Comparison of ENCODE assay signal across 7 cellular contexts in the genomic region with DNA sequence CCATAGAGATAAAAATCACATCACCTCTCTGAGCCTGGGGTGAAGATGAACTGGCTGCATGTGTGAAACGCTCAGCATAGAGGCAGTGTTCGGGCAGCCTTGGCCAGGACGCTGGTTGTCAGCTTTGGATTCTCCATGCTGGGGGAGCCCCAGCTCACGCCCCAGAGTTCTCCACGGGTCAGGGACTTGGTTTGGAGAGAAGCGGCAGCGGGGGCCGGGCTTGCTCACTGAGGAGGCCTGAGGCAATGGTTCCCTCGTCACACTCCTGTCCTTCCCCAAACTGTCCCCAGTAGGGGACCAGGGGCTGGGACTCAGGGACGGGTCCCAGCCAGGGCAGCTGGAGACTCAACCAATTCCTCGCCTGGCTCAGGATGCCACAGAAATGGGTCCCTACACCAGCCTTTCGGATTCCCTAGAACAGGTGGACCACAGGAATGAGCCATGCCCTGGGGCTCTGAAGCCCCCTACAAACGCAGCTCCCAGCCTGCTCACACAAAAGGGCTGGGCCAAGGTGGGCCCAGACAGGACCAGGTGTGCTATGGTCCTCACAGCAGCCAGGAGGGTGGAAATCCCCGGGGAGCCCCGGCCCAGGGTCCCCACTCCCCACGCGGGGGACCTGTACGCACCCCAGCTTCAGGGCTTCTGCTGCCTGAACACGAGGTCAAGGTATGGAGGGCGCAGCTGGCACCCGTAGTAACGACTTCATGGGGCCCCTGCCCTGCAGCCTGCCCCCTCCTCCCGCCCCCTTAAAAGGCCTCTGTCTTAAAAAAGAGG. TPM values are rescaled to one million over a fixed set of nuclear protein-coding genes. Genes with fewer than 3 reads are reported as not detected.
DNase-seq lines count a peak whose midpoint lies in the region; ATAC-seq, FAIRE-seq and TF ChIP-seq lines count a peak whose summit lies in the region.

No MANE protein-coding gene starts in this region.

- BruUV-seq in GM12878 (replicated peaks; lab: Mats Ljungman, UMichigan): TSS peak; percentile 61

- TF ChIP-seq POLR2A in GM12878 (IDR thresholded peaks at IDR 0.05; ENCODE audit: low read depth, low read length): no peak

- H3K79me2 ChIP-seq in GM12878 (ENCODE audit: control insufficient read depth, insufficient read depth, low read length): peaks cover 10% of the 10 kb centered on the region

- H3K9ac ChIP-seq in GM12878 (ENCODE audit: control insufficient read depth, insufficient read depth, low read length): peak overlapping the region; percentile 73

- 62% methylated on average over 23 of the region's 23 CpGs for WGBS in GM12878 (ENCODE audit: insufficient coverage, insufficient replicate concordance, low lambda C conversion rate, missing lambda C conversion rate)

- no peaks in the 10 kb centered on the region for H3K27me3 ChIP-seq in GM12878 (replicated peaks in 1 of 2; ENCODE audit: control insufficient read depth in 2 of 2, insufficient read depth in 2 of 2, low read length in 1 of 2)

- H3K4me2 ChIP-seq in GM12878 (ENCODE audit: control insufficient read depth, insufficient read depth): peak overlapping the region; percentile 89

- RAD21 ChIA-PET in GM12878 (lab: Charles Lee; ENCODE audit: unreplicated experiment): no interaction called here

- H3K4me3 ChIP-seq in LNCaP clone FGC (ENCODE audit: low read depth, low read length): peak overlapping the region; percentile 93
- H3K4me3 ChIP-seq in GM12878: peak overlapping the region; percentile 88

- H3K9me3 ChIP-seq in GM12878 (replicated peaks; ENCODE audit: control insufficient read depth, insufficient read depth, low read length): no peaks in the 10 kb centered on the region

- TF ChIP-seq CTCF in LNCaP clone FGC (IDR thresholded peaks at IDR 0.05; ENCODE audit: control insufficient read depth, extremely low read depth, insufficient read depth): no peak
- TF ChIP-seq CTCF in GM12878 (IDR thresholded peaks at IDR 0.05 in 2 of 3, conservative IDR thresholded peaks at IDR 0.05 in 1 of 3; ENCODE audit: control insufficient read depth in 2 of 3, extremely low read depth in 1 of 3, insufficient read depth in 1 of 3, low read depth in 3 of 3, low read length in 3 of 3): no peak

- DNase-seq in LNCaP clone FGC (ENCODE audit: low read depth): no peak
- no peak for DNase-seq in GM12878 (ENCODE audit: low read depth, low spot score)
- peak; percentile 11 for DNase-seq in kidney tubule cell (ENCODE audit: low spot score)
- DNase-seq in substantia nigra (lab: John Stamatoyannopoulos, UW): no peak
- DNase-seq in NCI-H1436 treated with DMSO at 0.1 percent for 48 hours (lab: John Stamatoyannopoulos, UW): no peak

- POLR2A ChIA-PET in GM12878 (lab: Charles Lee): interaction anchor here (1.3 kb wide), 1 partner anchor 18 kb away, joined by 5 read pairs; a partner anchor contains a TSS

- FAIRE-seq in GM12878 (lab: Jason Lieb, UNC): no peak

- no peak overlapping the region for H2AFZ ChIP-seq in GM12878 (ENCODE audit: control insufficient read depth, low read depth, low read length)

- in situ Hi-C loops in GM12878 (cut with MboI): no loop called here

- H3K4me1 ChIP-seq in GM12878 (ENCODE audit: control insufficient read depth, insufficient read depth, low read length): no peaks in the 10 kb centered on the region; the same call in 1 of the 2 replicates

- H4K20me1 ChIP-seq in GM12878 (ENCODE audit: control insufficient read depth, insufficient read depth): no peaks in the 10 kb centered on the region; the same call in 1 of the 2 replicates

- no peak for TF ChIP-seq RAD21 in GM12878 (IDR thresholded peaks at IDR 0.05; ENCODE audit: insufficient read depth, low read depth, low read length)

- H3K27ac ChIP-seq in GM12878 (ENCODE audit: control insufficient read depth, insufficient read depth) (no peak overlapping the region; the same call in 1 of the 2 replicates), substantia nigra (ENCODE audit: low read depth, low read length, poor library complexity, severe bottlenecking) (peak overlapping the region; percentile 80)

- intact Hi-C loops in GM12878 (cut with micrococcal nuclease; ENCODE audit: unreplicated experiment): loop anchor here (10.0 kb wide), 1 partner anchor 814 kb away; a partner anchor contains a TSS

- ATAC-seq in GM12878: no peak
- no peak for ATAC-seq in GM19463 (IDR thresholded peaks at IDR 0.05; ENCODE audit: unreplicated experiment)
- no peak for ATAC-seq in HG02763 (IDR thresholded peaks at IDR 0.05; ENCODE audit: unreplicated experiment)

- CTCF ChIA-PET in GM12878 (lab: Yijun Ruan, JAX): no interaction called here

- no peaks in the 10 kb centered on the region; a peak in 1 of 4 replicates for H3K36me3 ChIP-seq in GM12878 (ENCODE audit: control insufficient read depth in 2 of 2, insufficient read depth in 2 of 2, low read length in 1 of 2)

- no peak for TF ChIP-seq EP300 in GM12878 (IDR thresholded peaks at IDR 0.05; ENCODE audit: borderline replicate concordance in 1 of 2, control insufficient read depth in 1 of 2, low read depth in 2 of 2, low read length in 2 of 2)

- SMC1A ChIA-PET in GM12878 (lab: Charles Lee; ENCODE audit: uncharacterized antibody, unreplicated experiment): no interaction called here

TF ChIP-seq in GM12878, 131 proteins besides CTCF, POLR2A, EP300 and RAD21:
- TF ChIP-seq ZNF207 (IDR thresholded peaks at IDR 0.05; ENCODE audit: borderline replicate concordance) (no peak), MTA3 (IDR thresholded peaks at IDR 0.05; ENCODE audit: borderline replicate concordance, low read length) (no peak), POLR2AphosphoS5 (IDR thresholded peaks at IDR 0.05; ENCODE audit: low read length) (0 out of 2 replicates have a peak, but pooled peaks have one; percentile 8), ZNF217 (IDR thresholded peaks at IDR 0.05) (no peak), ATF7 (IDR thresholded peaks at IDR 0.05; ENCODE audit: low read depth) (no peak), TCF3 (IDR thresholded peaks at IDR 0.05; ENCODE audit: borderline replicate concordance, insufficient read depth, low read depth, low read length) (no peak), POU2F2 (IDR thresholded peaks at IDR 0.05; ENCODE audit: borderline replicate concordance, low read depth, low read length) (no peak), SUPT20H (IDR thresholded peaks at IDR 0.05; ENCODE audit: borderline replicate concordance, control insufficient read depth, low read depth, low read length) (no peak)
TF ChIP-seq in GM12878: peak in this region for 1.

RNA-seq across cellular contexts. Expression of a gene that starts 1.4 kb away (rescaled TPM):
- total RNA-seq in GM12878 (2013; cell fraction: nucleolus; rRNA removed): 22.6 and 25.9 TPM in 2 replicates
- 15.5 and 18.7 TPM in 2 replicates for total RNA-seq in GM12878 (2014; rRNA removed)
- 5.5 and 6.1 TPM in 2 replicates for total RNA-seq in GM12878 (2014; rRNA removed; fragmentation: Illumina TruSeq; extraction: Trizol)
- total RNA-seq in GM12878 (2021): 25.6 and 26.4 TPM in 2 replicates
- 8.0 TPM for polyA plus RNA-seq in GM12878 (2011; ENCODE audit: low read depth)
- polyA plus RNA-seq in GM12878 (2011; rRNA removed): 6.4 and 9.9 TPM in 2 replicates
- 7.5 and 14.9 TPM in 2 replicates for polyA plus RNA-seq in GM12878 (2011; cell fraction: cytosol; rRNA removed)
- polyA plus RNA-seq in GM12878 (2011; cell fraction: nucleus; rRNA removed): 62.6 and 69.2 TPM in 2 replicates
- polyA plus RNA-seq in GM12878 (2012): 14.5 and 24.2 TPM in 2 replicates
- polyA plus RNA-seq in GM12878 (2014; fragmentation: Illumina TruSeq; extraction: Trizol): 2.0 and 4.3 TPM in 2 replicates
- polyA plus RNA-seq in GM12878 (2014; fragmentation: Nextera tagmentation; extraction: Ambion mirVana): under 1 TPM; 0.21 to 0.44 TPM
- polyA plus RNA-seq in GM12878 (2014; rRNA removed): 18.1 and 22.2 TPM in 2 replicates
- 1 to 10 TPM; 3.6 to 5.0 TPM for polyA plus RNA-seq in GM12878 (2016; fragmentation: Nextera tagmentation; extraction: Ambion mirVana)
- 5.7 and 13.2 TPM in 2 replicates for polyA minus RNA-seq in GM12878 (2011; rRNA and poly(A)+ RNA removed)
- polyA minus RNA-seq in GM12878 (2011; cell fraction: cytosol; rRNA and poly(A)+ RNA removed): 2.9 and 3.3 TPM in 2 replicates
- 17.3 and 27.3 TPM in 2 replicates for polyA minus RNA-seq in GM12878 (2011; cell fraction: nucleus; rRNA and poly(A)+ RNA removed)

RNA-seq across cellular contexts. Expression of a gene that starts 18.6 kb away (rescaled TPM):
- 25.7 and 27.0 TPM in 2 replicates for total RNA-seq in GM12878 (2013; cell fraction: nucleolus; rRNA removed)
- total RNA-seq in GM12878 (2014; rRNA removed): 9.5 and 10.9 TPM in 2 replicates
- total RNA-seq in GM12878 (2014; rRNA removed; fragmentation: Illumina TruSeq; extraction: Trizol): 12.7 TPM in 2 replicates
- 13.2 and 13.5 TPM in 2 replicates for total RNA-seq in GM12878 (2021)
- 7.7 TPM for polyA plus RNA-seq in GM12878 (2011; ENCODE audit: low read depth)
- 11.4 and 23.9 TPM in 2 replicates for polyA plus RNA-seq in GM12878 (2011; rRNA removed)
- 4.5 TPM in 2 replicates for polyA plus RNA-seq in GM12878 (2011; cell fraction: cytosol; rRNA removed)
- polyA plus RNA-seq in GM12878 (2011; cell fraction: nucleus; rRNA removed): 11.0 and 11.2 TPM in 2 replicates
- polyA plus RNA-seq in GM12878 (2012): 11.3 and 14.1 TPM in 2 replicates
- polyA plus RNA-seq in GM12878 (2014; fragmentation: Illumina TruSeq; extraction: Trizol): 13.9 and 19.8 TPM in 2 replicates
- 1 to 10 TPM; 4.2 to 7.3 TPM for polyA plus RNA-seq in GM12878 (2014; fragmentation: Nextera tagmentation; extraction: Ambion mirVana)
- polyA plus RNA-seq in GM12878 (2014; rRNA removed): 10.0 and 11.8 TPM in 2 replicates
- polyA plus RNA-seq in GM12878 (2016; fragmentation: Nextera tagmentation; extraction: Ambion mirVana): 10 to 100 TPM; 20.2 to 23.9 TPM
- polyA minus RNA-seq in GM12878 (2011; rRNA and poly(A)+ RNA removed): 3.5 and 3.6 TPM in 2 replicates
- polyA minus RNA-seq in GM12878 (2011; cell fraction: cytosol; rRNA and poly(A)+ RNA removed): 2.9 and 4.3 TPM in 2 replicates
- polyA minus RNA-seq in GM12878 (2011; cell fraction: nucleus; rRNA and poly(A)+ RNA removed): 5.6 and 9.9 TPM in 2 replicates

RNA-seq across cellular contexts. Expression of a gene that starts 18.6 kb away (rescaled TPM):
- 2.2 and 5.4 TPM in 2 replicates for total RNA-seq in GM12878 (2013; cell fraction: nucleolus; rRNA removed)
- 0.98 and 1.2 TPM in 2 replicates for total RNA-seq in GM12878 (2014; rRNA removed)
- total RNA-seq in GM12878 (2014; rRNA removed; fragmentation: Illumina TruSeq; extraction: Trizol): 0.63 and 0.74 TPM in 2 replicates
- 0.95 and 1.7 TPM in 2 replicates for total RNA-seq in GM12878 (2021)
- polyA plus RNA-seq in GM12878 (2011; ENCODE audit: low read depth): 0.22 TPM
- 0.30 and 0.41 TPM in 2 replicates for polyA plus RNA-seq in GM12878 (2011; rRNA removed)
- polyA plus RNA-seq in GM12878 (2011; cell fraction: cytosol; rRNA removed): 0.39 and 0.40 TPM in 2 replicates
- 0.73 and 0.97 TPM in 2 replicates for polyA plus RNA-seq in GM12878 (2011; cell fraction: nucleus; rRNA removed)
- 0.24 and 0.67 TPM in 2 replicates for polyA plus RNA-seq in GM12878 (2012)
- 0.48 and 1.3 TPM in 2 replicates for polyA plus RNA-seq in GM12878 (2014; fragmentation: Illumina TruSeq; extraction: Trizol)
- under 1 TPM in 1 of 2 experiments, not detected in 1; 0.09 TPM for polyA plus RNA-seq in GM12878 (2014; fragmentation: Nextera tagmentation; extraction: Ambion mirVana)
- polyA plus RNA-seq in GM12878 (2014; rRNA removed): 0.94 and 0.96 TPM in 2 replicates
- polyA plus RNA-seq in GM12878 (2016; fragmentation: Nextera tagmentation; extraction: Ambion mirVana): 1 to 10 TPM; 1.2 to 2.0 TPM
- 0.15 and 0.51 TPM in 2 replicates for polyA minus RNA-seq in GM12878 (2011; rRNA and poly(A)+ RNA removed)
- polyA minus RNA-seq in GM12878 (2011; cell fraction: cytosol; rRNA and poly(A)+ RNA removed): not detected in 2 replicates
- 0.36 and 1.1 TPM in 2 replicates for polyA minus RNA-seq in GM12878 (2011; cell fraction: nucleus; rRNA and poly(A)+ RNA removed)
